11 cellular contexts compared by ENCODE assay signal in the genomic region with DNA sequence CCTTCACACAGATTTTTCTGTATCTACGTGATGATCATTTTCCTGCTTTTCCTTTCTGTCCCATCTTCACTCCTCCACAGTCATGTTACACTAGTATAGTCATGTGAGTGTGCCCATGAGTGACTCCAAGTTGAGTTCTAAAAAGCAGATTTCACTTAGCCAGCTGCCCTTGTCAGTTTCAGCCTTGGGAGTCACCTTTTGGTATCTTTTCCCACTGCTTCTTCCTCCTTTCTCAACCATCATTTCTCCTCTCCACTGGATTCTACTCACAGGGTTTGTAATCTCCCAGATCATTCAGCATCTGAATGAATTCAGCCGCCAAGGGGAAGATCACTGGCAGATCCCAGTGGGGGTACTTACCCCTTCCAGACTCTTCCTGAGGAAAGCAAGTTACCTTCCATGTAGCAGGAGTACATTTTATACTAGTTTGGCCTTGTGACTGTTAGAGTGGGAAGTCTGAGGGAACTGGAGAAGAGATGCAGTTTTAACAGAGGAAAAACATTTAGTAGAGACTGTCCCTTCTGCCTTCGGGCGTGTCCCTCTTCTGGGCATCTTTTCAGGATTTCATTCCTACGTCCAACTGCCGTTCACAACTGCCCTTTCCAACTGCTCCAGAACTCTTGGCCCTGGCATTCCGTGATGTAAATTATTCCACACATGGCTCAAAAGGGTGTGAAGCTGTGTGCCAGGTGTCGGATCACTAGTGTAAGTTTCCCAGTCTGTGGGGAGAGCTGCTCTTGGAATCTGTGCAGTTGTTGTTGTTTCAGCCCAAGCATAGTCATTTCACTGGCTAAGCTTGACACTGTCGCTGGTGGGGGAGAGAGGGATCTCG. TPM values are rescaled to one million over a fixed set of nuclear protein-coding genes. Genes with fewer than 3 reads are reported as not detected.
DNase-seq lines count a peak whose midpoint lies in the region; ATAC-seq and FAIRE-seq lines count a peak whose summit lies in the region.
"Had no signal": no experiment of that assay in that cellular context is flagged by ENCODE, and none has a peak within 500 bp of the region (broad histone marks: within the 10 kb centered on the region; RNA-seq: fewer than 3 reads in every experiment).

No MANE protein-coding gene starts in this region.

- no peak overlapping the region for H3K14ac ChIP-seq in mesenchymal stem cell (ENCODE audit: low read length in 2 of 2)

- WGBS in mesenchymal stem cell = 96% methylated on average over 10 of the region's 10 CpGs

- no peak for FAIRE-seq in frontal cortex (lab: Jason Lieb, UNC)

- no peak overlapping the region for H2AFZ ChIP-seq in mesenchymal stem cell (ENCODE audit: low read depth, low read length)

- H3K27ac ChIP-seq in HUES48 (ENCODE audit: low read depth, low read length) (peak overlapping the region; percentile 49), cingulate gyrus (ENCODE audit: low read depth, low read length) (peak overlapping the region; percentile 42), mesenchymal stem cell (ENCODE audit: low read length, poor library complexity, severe bottlenecking) (no peak overlapping the region), substantia nigra (ENCODE audit: low read depth, low read length, poor library complexity, severe bottlenecking) (peak overlapping the region; percentile 69)

- no peak overlapping the region for H3K4me2 ChIP-seq in mesenchymal stem cell (ENCODE audit: low read length, poor library complexity, severe bottlenecking)

- H2BK5ac ChIP-seq in mesenchymal stem cell (ENCODE audit: low read depth, low read length, poor library complexity, severe bottlenecking) = no peak overlapping the region

- no peak for ATAC-seq in GM18520 (IDR thresholded peaks at IDR 0.05; ENCODE audit: unreplicated experiment)

- H4K8ac ChIP-seq in mesenchymal stem cell (ENCODE audit: low read length) = peak overlapping the region; percentile 41

- H3K27me3 ChIP-seq in HUES48 (ENCODE audit: control insufficient read depth, insufficient read depth, low read length) (no peaks in the 10 kb centered on the region), mesenchymal stem cell (ENCODE audit: control insufficient read depth in 1 of 2, insufficient read depth in 1 of 2, low read length in 2 of 2) (no peaks in the 10 kb centered on the region)

- H2AK5ac ChIP-seq in mesenchymal stem cell (ENCODE audit: low read length, severe bottlenecking) = no peak overlapping the region

- H3K9me3 ChIP-seq in HUES48 (ENCODE audit: control insufficient read depth, insufficient read depth, low read length) (no peaks in the 10 kb centered on the region), mesenchymal stem cell (ENCODE audit: control insufficient read depth, low read length) (no peaks in the 10 kb centered on the region)

- no peak overlapping the region for H2BK12ac ChIP-seq in mesenchymal stem cell (ENCODE audit: low read length in 2 of 2)

- peaks cover 31% of the 10 kb centered on the region for H3K4me1 ChIP-seq in HUES48 (ENCODE audit: control insufficient read depth, insufficient read depth, low read length)
- no peaks in the 10 kb centered on the region for H3K4me1 ChIP-seq in mesenchymal stem cell (ENCODE audit: control insufficient read depth, insufficient read depth, low read depth, low read length)

- DNase-seq in mesenchymal stem cell (no peak), substantia nigra (lab: John Stamatoyannopoulos, UW) (peak in 13 of 49 donors; percentile 1 to 59 (median 10)), RPMI8226 (no peak), frontal cortex (ENCODE audit: low spot score in 2 of 2) (no peak), DMS79 treated with DMSO at 0.1 percent for 48 hours (lab: John Stamatoyannopoulos, UW) (no peak)
- DNase-seq: dermis blood vessel endothelial cell, kidney glomerular epithelial cell, NCI-H2081 treated with DMSO at 0.1 percent for 48 hours had no signal

- no peak overlapping the region for H2BK120ac ChIP-seq in mesenchymal stem cell (ENCODE audit: low read depth, low read length)

- no peak overlapping the region for H3K4me3 ChIP-seq in HUES48 (ENCODE audit: low read depth, low read length)
- H3K4me3 ChIP-seq in mesenchymal stem cell (ENCODE audit: insufficient read depth in 1 of 2, low read depth in 1 of 2, low read length in 2 of 2) = peak overlapping the region in 1 of 2 experiments; percentile 62

- H3K9ac ChIP-seq in HUES48 (ENCODE audit: low read depth, low read length) (no peak overlapping the region), mesenchymal stem cell (ENCODE audit: low read length) (peak overlapping the region; percentile 70)

- H3K4ac ChIP-seq in mesenchymal stem cell (ENCODE audit: low read depth in 1 of 2, low read length in 2 of 2) = no peak overlapping the region

- H3K36me3 ChIP-seq in HUES48 (ENCODE audit: control insufficient read depth, insufficient read depth, low read length) (peaks cover 19% of the 10 kb centered on the region), mesenchymal stem cell (ENCODE audit: control insufficient read depth in 1 of 2, insufficient read depth in 2 of 2, low read depth in 1 of 2, low read length in 2 of 2) (peaks cover 5 to 22% of the 10 kb centered on the region in 2 experiments)

- H3K23ac ChIP-seq in mesenchymal stem cell (ENCODE audit: low read length in 2 of 2) = no peak overlapping the region

- H3K79me1 ChIP-seq in mesenchymal stem cell (replicated peaks; ENCODE audit: low read length, poor library complexity, severe bottlenecking) = peaks cover 2% of the 10 kb centered on the region

- no peak overlapping the region for H3K18ac ChIP-seq in mesenchymal stem cell (ENCODE audit: low read depth in 1 of 2, low read length in 2 of 2)

- no peak overlapping the region for H2BK15ac ChIP-seq in mesenchymal stem cell (ENCODE audit: low read depth, poor library complexity, severe bottlenecking)

- H4K91ac ChIP-seq in mesenchymal stem cell (ENCODE audit: low read length) = no peak overlapping the region

RNA-seq across cellular contexts. Expression of a gene that starts 38.9 kb away (rescaled TPM):
- 3.9 TPM for polyA plus RNA-seq in mesenchymal stem cell (2013, experiment 1 of 2)
- 3.5 TPM for polyA plus RNA-seq in mesenchymal stem cell (2013, experiment 2 of 2)
- 23.2 TPM for total RNA-seq in frontal cortex

RNA-seq across cellular contexts. Expression of a gene that starts 58.7 kb away (rescaled TPM):
- 58.1 TPM for polyA plus RNA-seq in mesenchymal stem cell (2013, experiment 1 of 2)
- polyA plus RNA-seq in mesenchymal stem cell (2013, experiment 2 of 2) = 59.5 TPM
- 157 TPM for total RNA-seq in frontal cortex
